Comparison of ENCODE assay signal across 17 cellular contexts in genomic region chr9:70085241-70085640, GRCh38. TPM values are rescaled to one million over a fixed set of nuclear protein-coding genes. Genes with fewer than 3 reads are reported as not detected.
DNase-seq lines count a peak whose midpoint lies in the region; ATAC-seq, FAIRE-seq and TF ChIP-seq lines count a peak whose summit lies in the region.
"Had no signal": no experiment of that assay in that cellular context is flagged by ENCODE, and none has a peak within 500 bp of the region (broad histone marks: within the 10 kb centered on the region; RNA-seq: fewer than 3 reads in every experiment).

No MANE protein-coding gene starts in this region.

- TF ChIP-seq CTCF in D721Med (IDR thresholded peaks at IDR 0.05; ENCODE audit: insufficient read depth, missing control alignments) = no peak
- no peak for TF ChIP-seq CTCF in GM12878 (IDR thresholded peaks at IDR 0.05 in 2 of 3, conservative IDR thresholded peaks at IDR 0.05 in 1 of 3; ENCODE audit: control insufficient read depth in 2 of 3, extremely low read depth in 1 of 3, insufficient read depth in 1 of 3, low read depth in 3 of 3, low read length in 3 of 3)
- TF ChIP-seq CTCF in liver (IDR thresholded peaks at IDR 0.05; ENCODE audit: low read depth, low read length, missing input control) = no peak
- no peak for TF ChIP-seq CTCF in Peyer's patch (IDR thresholded peaks at IDR 0.05)

- H3K27ac Mint-ChIP-seq in activated T-helper 1 cell treated with anti-CD3 and anti-CD28 coated beads, Interleukin-12 subunit alpha, Interleukin-12 subunit beta, Interleukin-2, Interleukin-4 antibody, amounts not matched to agents 30 ng/mL and 10 ng/mL and 1 ng/mL, durations not matched to agents 14 hours and 24 hours and 36 hours = no peak overlapping the region
- H3K27ac Mint-ChIP-seq: activated CD4-positive, alpha-beta memory T cell treated with anti-CD3 and anti-CD28 coated beads for 36 hours; CD4-positive, CD25-positive, alpha-beta regulatory T cell had no signal

- H3K4me1 ChIP-seq in GM12878 (ENCODE audit: control insufficient read depth, insufficient read depth, low read length) (no peaks in the 10 kb centered on the region), liver (ENCODE audit: control insufficient read depth in 4 of 4, insufficient read depth in 4 of 4, low read length in 3 of 4) (peaks cover 0 to 7% (median 3%) of the 10 kb centered on the region in 4 donors), Peyer's patch (no peaks in the 10 kb centered on the region)

- DNase-seq in D721Med (ENCODE audit: insufficient read length, low spot score) = no peak
- peak; percentile 51 for DNase-seq in M059J (ENCODE audit: low read depth)
- DNase-seq in GM12878 (ENCODE audit: low read depth, low spot score) = no peak
- DNase-seq in caudate nucleus (lab: John Stamatoyannopoulos, UW) = no peak
- no peak for DNase-seq in activated T-helper 1 cell treated with anti-CD3 and anti-CD28 coated beads, Interleukin-12 subunit alpha, Interleukin-12 subunit beta, Interleukin-2, Interleukin-4 antibody, amounts not matched to agents 30 ng/mL and 10 ng/mL and 1 ng/mL, durations not matched to agents 14 hours and 24 hours and 36 hours (ENCODE audit: low spot score)
- no peak for DNase-seq in Peyer's patch
- DNase-seq: activated CD4-positive, alpha-beta memory T cell treated with anti-CD3 and anti-CD28 coated beads for 36 hours; activated naive CD4-positive, alpha-beta T cell; CD4-positive, CD25-positive, alpha-beta regulatory T cell; hippocampal formation; mucosa of descending colon; NCI-H1048; NCI-H748 treated with DMSO at 0.1 percent for 48 hours; SW 1271; upper lobe of right lung had no signal

- RAD21 ChIA-PET in GM12878 (lab: Charles Lee; ENCODE audit: unreplicated experiment) = no interaction called here

- SMC1A ChIA-PET in GM12878 (lab: Charles Lee; ENCODE audit: uncharacterized antibody, unreplicated experiment) = no interaction called here

- in situ Hi-C loops in GM12878 (cut with MboI) = no loop called here

- TF ChIP-seq RAD21 in GM12878 (IDR thresholded peaks at IDR 0.05; ENCODE audit: insufficient read depth, low read depth, low read length) = no peak
- TF ChIP-seq RAD21 in liver (IDR thresholded peaks at IDR 0.05) = no peak

- CTCF ChIA-PET in GM12878 (lab: Yijun Ruan, JAX) = interaction anchor here (1.3 to 6.6 kb wide), 2 partner anchors 26 to 115 kb away, joined by 4 to 50 read pairs; no protein-coding TSS in a partner anchor

- no peak overlapping the region for H3K4me3 Mint-ChIP-seq in activated T-helper 1 cell treated with anti-CD3 and anti-CD28 coated beads, Interleukin-12 subunit alpha, Interleukin-12 subunit beta, Interleukin-2, Interleukin-4 antibody, amounts not matched to agents 30 ng/mL and 10 ng/mL and 1 ng/mL, durations not matched to agents 14 hours and 24 hours and 36 hours
- H3K4me3 Mint-ChIP-seq: activated CD4-positive, alpha-beta memory T cell treated with anti-CD3 and anti-CD28 coated beads for 36 hours; CD4-positive, CD25-positive, alpha-beta regulatory T cell had no signal

- BruUV-seq in GM12878 (replicated peaks; lab: Mats Ljungman, UMichigan) = no TSS peak

- no peaks in the 10 kb centered on the region for H3K9me3 ChIP-seq in GM12878 (replicated peaks; ENCODE audit: control insufficient read depth, insufficient read depth, low read length)
- H3K9me3 ChIP-seq in liver (ENCODE audit: control insufficient read depth in 4 of 4, low read length in 3 of 4) = no peaks in the 10 kb centered on the region
- H3K9me3 ChIP-seq in Peyer's patch = no peaks in the 10 kb centered on the region
- H3K9me3 ChIP-seq: mucosa of descending colon, upper lobe of right lung had no signal

- H3K4me2 ChIP-seq in GM12878 (ENCODE audit: control insufficient read depth, insufficient read depth) = no peak overlapping the region

- H3K27ac ChIP-seq in GM12878 (ENCODE audit: control insufficient read depth, insufficient read depth) = no peak overlapping the region
- no peak overlapping the region for H3K27ac ChIP-seq in liver (ENCODE audit: low read depth in 1 of 2, low read length in 2 of 2)
- no peak overlapping the region for H3K27ac ChIP-seq in caudate nucleus (ENCODE audit: low read depth, low read length)
- H3K27ac ChIP-seq in Peyer's patch = peak overlapping the region in 1 of 4 donors; percentile 41
- H3K27ac ChIP-seq: upper lobe of right lung had no signal

- no peaks in the 10 kb centered on the region for H3K9me3 Mint-ChIP-seq in activated T-helper 1 cell treated with anti-CD3 and anti-CD28 coated beads, Interleukin-12 subunit alpha, Interleukin-12 subunit beta, Interleukin-2, Interleukin-4 antibody, amounts not matched to agents 30 ng/mL and 10 ng/mL and 1 ng/mL, durations not matched to agents 14 hours and 24 hours and 36 hours
- H3K9me3 Mint-ChIP-seq: activated CD4-positive, alpha-beta memory T cell treated with anti-CD3 and anti-CD28 coated beads for 36 hours had no signal

- H3K9ac ChIP-seq in GM12878 (ENCODE audit: control insufficient read depth, insufficient read depth, low read length) (no peak overlapping the region), liver (ENCODE audit: low read depth in 1 of 2, low read length in 2 of 2) (no peak overlapping the region)

- no peaks in the 10 kb centered on the region for H3K79me2 ChIP-seq in GM12878 (ENCODE audit: control insufficient read depth, insufficient read depth, low read length)

- ATAC-seq in GM12878 (no peak), GM21367 (IDR thresholded peaks at IDR 0.05; ENCODE audit: unreplicated experiment) (no peak)
- ATAC-seq: mucosa of descending colon, upper lobe of right lung had no signal

- H3K36me3 ChIP-seq in GM12878 (ENCODE audit: control insufficient read depth in 2 of 2, insufficient read depth in 2 of 2, low read length in 1 of 2) (no peaks in the 10 kb centered on the region), liver (ENCODE audit: control insufficient read depth in 4 of 4, insufficient read depth in 3 of 4, low read depth in 1 of 4, low read length in 3 of 4) (no peaks in the 10 kb centered on the region), Peyer's patch (no peaks in the 10 kb centered on the region)
- H3K36me3 ChIP-seq: upper lobe of right lung had no signal

- intact Hi-C loops in GM12878 (cut with micrococcal nuclease; ENCODE audit: unreplicated experiment) = no loop called here
- intact Hi-C loops in activated T-helper 1 cell treated with anti-CD3 and anti-CD28 coated beads, Interleukin-12 subunit alpha, Interleukin-12 subunit beta, Interleukin-2, Interleukin-4 antibody, amounts not matched to agents 30 ng/mL and 10 ng/mL and 1 ng/mL, durations not matched to agents 14 hours and 24 hours and 36 hours (cut with micrococcal nuclease) = no loop called here

- no peak for TF ChIP-seq POLR2A in GM12878 (IDR thresholded peaks at IDR 0.05; ENCODE audit: low read depth, low read length)
- no peak for TF ChIP-seq POLR2A in Peyer's patch (IDR thresholded peaks at IDR 0.05)

- H3K4me1 Mint-ChIP-seq in activated T-helper 1 cell treated with anti-CD3 and anti-CD28 coated beads, Interleukin-12 subunit alpha, Interleukin-12 subunit beta, Interleukin-2, Interleukin-4 antibody, amounts not matched to agents 30 ng/mL and 10 ng/mL and 1 ng/mL, durations not matched to agents 14 hours and 24 hours and 36 hours (ENCODE audit: low read depth) = no peaks in the 10 kb centered on the region
- H3K4me1 Mint-ChIP-seq: CD4-positive, CD25-positive, alpha-beta regulatory T cell had no signal

- FAIRE-seq in D721Med (lab: Jason Lieb, UNC) (peak; percentile 99), GM12878 (lab: Jason Lieb, UNC) (no peak)

- TF ChIP-seq EP300 in GM12878 (IDR thresholded peaks at IDR 0.05; ENCODE audit: borderline replicate concordance in 1 of 2, control insufficient read depth in 1 of 2, low read depth in 2 of 2, low read length in 2 of 2) = no peak

- 10% methylated on average over 4 of the region's 4 CpGs for WGBS in GM12878 (ENCODE audit: insufficient coverage, insufficient replicate concordance, low lambda C conversion rate, missing lambda C conversion rate)
- 77% methylated on average over 4 of the region's 4 CpGs for WGBS in liver

- H3K27me3 ChIP-seq in GM12878 (replicated peaks in 1 of 2; ENCODE audit: control insufficient read depth in 2 of 2, insufficient read depth in 2 of 2, low read length in 1 of 2) (no peaks in the 10 kb centered on the region), liver (ENCODE audit: control insufficient read depth in 4 of 4, insufficient read depth in 4 of 4, low read length in 3 of 4) (peaks cover 0 to 4% (median 0%) of the 10 kb centered on the region in 4 donors), Peyer's patch (no peaks in the 10 kb centered on the region)
- H3K27me3 ChIP-seq: upper lobe of right lung had no signal

- no peak overlapping the region for H3K4me3 ChIP-seq in GM12878
- no peak overlapping the region for H3K4me3 ChIP-seq in liver (ENCODE audit: low read depth in 1 of 3, low read length in 3 of 3)
- H3K4me3 ChIP-seq in Peyer's patch = no peak overlapping the region
- H3K4me3 ChIP-seq: mucosa of descending colon, upper lobe of right lung had no signal

- no peaks in the 10 kb centered on the region for H3K36me3 Mint-ChIP-seq in activated T-helper 1 cell treated with anti-CD3 and anti-CD28 coated beads, Interleukin-12 subunit alpha, Interleukin-12 subunit beta, Interleukin-2, Interleukin-4 antibody, amounts not matched to agents 30 ng/mL and 10 ng/mL and 1 ng/mL, durations not matched to agents 14 hours and 24 hours and 36 hours (ENCODE audit: low read depth)
- H3K36me3 Mint-ChIP-seq: activated CD4-positive, alpha-beta memory T cell treated with anti-CD3 and anti-CD28 coated beads for 36 hours; CD4-positive, CD25-positive, alpha-beta regulatory T cell had no signal

- POLR2A ChIA-PET in GM12878 (lab: Charles Lee) = no interaction called here

- peaks cover 2% of the 10 kb centered on the region for H3K27me3 Mint-ChIP-seq in activated T-helper 1 cell treated with anti-CD3 and anti-CD28 coated beads, Interleukin-12 subunit alpha, Interleukin-12 subunit beta, Interleukin-2, Interleukin-4 antibody, amounts not matched to agents 30 ng/mL and 10 ng/mL and 1 ng/mL, durations not matched to agents 14 hours and 24 hours and 36 hours (ENCODE audit: insufficient read depth)

- no peaks in the 10 kb centered on the region for H4K20me1 ChIP-seq in GM12878 (ENCODE audit: control insufficient read depth, insufficient read depth)

- H2AFZ ChIP-seq in GM12878 (ENCODE audit: control insufficient read depth, low read depth, low read length) = no peak overlapping the region

RNA-seq across cellular contexts. Expression of gene MAMDC2, which starts 41.6 kb away (rescaled TPM):
- total RNA-seq in M059J (2014; rRNA removed; shearing (Covaris generic)) = 3.4 and 4.9 TPM in 2 replicates
- not detected in 2 replicates for total RNA-seq in GM12878 (2013; cell fraction: nucleolus; rRNA removed)
- not detected in 2 replicates for total RNA-seq in GM12878 (2014; rRNA removed)
- not detected in 2 replicates for total RNA-seq in GM12878 (2014; rRNA removed; fragmentation: Illumina TruSeq; extraction: Trizol)
- not detected in 2 replicates for total RNA-seq in GM12878 (2021)
- not detected for polyA plus RNA-seq in GM12878 (2011; ENCODE audit: low read depth)
- 0.01 TPM in 1 of 2 replicates, not detected in the other for polyA plus RNA-seq in GM12878 (2011; rRNA removed)
- polyA plus RNA-seq in GM12878 (2011; cell fraction: cytosol; rRNA removed) = not detected in 2 replicates
- polyA plus RNA-seq in GM12878 (2011; cell fraction: nucleus; rRNA removed) = not detected in 2 replicates
- not detected in 2 replicates for polyA plus RNA-seq in GM12878 (2012)
- not detected in 2 replicates for polyA plus RNA-seq in GM12878 (2014; fragmentation: Illumina TruSeq; extraction: Trizol)
- polyA plus RNA-seq in GM12878 (2014; fragmentation: Nextera tagmentation; extraction: Ambion mirVana) = not detected
- polyA plus RNA-seq in GM12878 (2014; rRNA removed) = not detected in 2 replicates
- polyA plus RNA-seq in GM12878 (2016; fragmentation: Nextera tagmentation; extraction: Ambion mirVana) = under 1 TPM in 1 of 2 experiments, not detected in 1; 0.09 TPM
- not detected in 2 replicates for polyA minus RNA-seq in GM12878 (2011; rRNA and poly(A)+ RNA removed)
- not detected in 2 replicates for polyA minus RNA-seq in GM12878 (2011; cell fraction: cytosol; rRNA and poly(A)+ RNA removed)
- not detected in 2 replicates for polyA minus RNA-seq in GM12878 (2011; cell fraction: nucleus; rRNA and poly(A)+ RNA removed)
- total RNA-seq in liver = 1 to 10 TPM in 1 of 2 donors, under 1 TPM in 1; 0.28 to 4.4 TPM
- polyA plus RNA-seq in liver = 1 to 10 TPM in 1 of 2 donors, under 1 TPM in 1; 0.74 to 1.3 TPM
- not detected in 2 replicates for total RNA-seq in activated T-helper 1 cell treated with anti-CD3 and anti-CD28 coated beads, Interleukin-12 subunit alpha, Interleukin-12 subunit beta, Interleukin-2, Interleukin-4 antibody, amounts not matched to agents 30 ng/mL and 10 ng/mL and 1 ng/mL, durations not matched to agents 14 hours and 24 hours and 36 hours
- 10 to 100 TPM in 3 of 4 donors, 1 to 10 TPM in 1; 8.9 to 24.7 (median 17.4) TPM for total RNA-seq in Peyer's patch
- total RNA-seq: activated CD4-positive, alpha-beta memory T cell treated with anti-CD3 and anti-CD28 coated beads for 36 hours had no signal
- polyA plus RNA-seq: CD4-positive, CD25-positive, alpha-beta regulatory T cell had no signal
